In the genomic region with DNA sequence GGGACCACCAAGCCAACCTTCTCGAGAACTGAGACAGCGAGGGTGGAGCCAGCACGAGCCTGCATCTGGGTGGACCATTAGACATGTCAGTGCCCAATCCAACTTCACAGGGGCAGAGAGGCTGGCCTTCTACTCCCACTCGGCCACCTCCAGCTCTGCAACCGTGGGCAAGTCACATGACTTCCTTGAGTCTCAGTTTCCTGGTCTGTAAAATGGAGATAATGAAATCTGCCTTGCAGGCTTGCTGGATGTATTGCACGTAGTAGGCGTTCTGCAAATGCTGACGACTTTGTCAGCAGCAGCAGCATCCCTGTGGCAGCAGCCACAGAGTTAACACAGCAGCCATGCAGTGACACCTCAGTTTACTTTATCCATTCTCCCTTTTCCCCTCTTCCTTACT, we compare ENCODE assay signal across 27 cellular contexts.
DNase-seq lines count a peak whose midpoint lies in the region; ATAC-seq, FAIRE-seq and TF ChIP-seq lines count a peak whose summit lies in the region.
"Had no signal": no experiment of that assay in that cellular context is flagged by ENCODE, and none has a peak within 500 bp of the region (broad histone marks: within the 10 kb centered on the region; RNA-seq: fewer than 3 reads in every experiment).

No MANE protein-coding gene starts in this region.

- H3K9me3 ChIP-seq in heart left ventricle, result no peaks in the 10 kb centered on the region
- H3K9me3 ChIP-seq in IMR-90 (ENCODE audit: control insufficient read depth, insufficient read depth, low read length), result no peaks in the 10 kb centered on the region
- no peaks in the 10 kb centered on the region for H3K9me3 ChIP-seq in K562 (replicated peaks; ENCODE audit: control insufficient read depth, insufficient read depth, low read depth, low read length)
- H3K9me3 ChIP-seq: BE2C; BLaER1 treated with 17β-estradiol and CSF1 and Interleukin-3, amounts not matched to agents 10 nM and 100 nM had no signal

- H3K27ac ChIP-seq in heart left ventricle, result no peak overlapping the region
- no peak overlapping the region for H3K27ac ChIP-seq in IMR-90 (ENCODE audit: insufficient read depth, low read length)
- no peak overlapping the region for H3K27ac ChIP-seq in K562 (ENCODE audit: extremely low read depth, low read depth, low read length)
- H3K27ac ChIP-seq: 22Rv1; BLaER1 treated with 17β-estradiol and CSF1 and Interleukin-3, amounts not matched to agents 10 nM and 100 nM; GM23248 had no signal

- H3K4me3 ChIP-seq in heart left ventricle (no peak overlapping the region), IMR-90 (ENCODE audit: insufficient read depth, low read depth, low read length) (no peak overlapping the region), K562 (no peak overlapping the region)
- H3K4me3 ChIP-seq: BLaER1 treated with 17β-estradiol and CSF1 and Interleukin-3, amounts not matched to agents 10 nM and 100 nM; GM12878; GM23248 had no signal

- peak overlapping the region; percentile 73; the same call in 1 of the 2 replicates for H3K4ac ChIP-seq in IMR-90 (ENCODE audit: low read depth, low read length)

- TF ChIP-seq EP300 in K562 (IDR thresholded peaks at IDR 0.05; ENCODE audit: low read length), result no peak

- 84 to 89% (median 88%) methylated on average over 5 to 8 of the region's 8 CpGs for WGBS in heart left ventricle, 4 donors
- 86% methylated on average over 4 of the region's 8 CpGs; no CpG with 5 or more reads in 1 of the 2 experiments for WGBS in IMR-90 (ENCODE audit: extremely low coverage in 2 of 2, insufficient read length in 1 of 2), 2 experiments
- WGBS in K562 (ENCODE audit: insufficient coverage, low coverage, missing lambda C conversion rate), result 36% methylated on average over 8 of the region's 8 CpGs

- intact Hi-C loops in Right ventricle myocardium inferior (cut with DNase I), result no loop called here
- intact Hi-C loops in heart left ventricle (cut with DNase I), result no loop called here
- intact Hi-C loops in IMR-90 (cut with micrococcal nuclease), result no loop called here
- intact Hi-C loops in K562 (cut with micrococcal nuclease), result no loop called here

- H3K56ac ChIP-seq in IMR-90 (ENCODE audit: extremely low read depth, insufficient read depth, low read length), result no peak overlapping the region

- ATAC-seq in Right ventricle myocardium inferior (no peak), heart left ventricle (no peak), IMR-90 (ENCODE audit: low read depth) (no peak), K562 (no peak)
- ATAC-seq: GM12878 had no signal

- no peak for TF ChIP-seq CTCF in heart left ventricle (IDR thresholded peaks at IDR 0.05)
- TF ChIP-seq CTCF in IMR-90 (conservative IDR thresholded peaks at IDR 0.05; ENCODE audit: low read depth, low read length), result no peak
- TF ChIP-seq CTCF in K562 (IDR thresholded peaks at IDR 0.05 in 2 of 3, conservative IDR thresholded peaks at IDR 0.05 in 1 of 3; ENCODE audit: insufficient read depth in 2 of 3, low read depth in 1 of 3, low read length in 3 of 3), result no peak

- H3K27me3 ChIP-seq in heart left ventricle (no peaks in the 10 kb centered on the region), IMR-90 (ENCODE audit: control insufficient read depth, insufficient read depth, low read length) (no peaks in the 10 kb centered on the region), K562 (ENCODE audit: control insufficient read depth in 2 of 2, insufficient read depth in 2 of 2, low read length in 2 of 2) (peaks cover 0 to 18% of the 10 kb centered on the region in 2 experiments; a peak in 2 of 5 replicates)
- H3K27me3 ChIP-seq: BE2C; BLaER1 treated with 17β-estradiol and CSF1 and Interleukin-3, amounts not matched to agents 10 nM and 100 nM had no signal

- FAIRE-seq in K562 (lab: Jason Lieb, UNC) (no peak), urothelium cell line (lab: Jason Lieb, UNC) (peak; percentile 50)
- FAIRE-seq: A204.1, D721Med, GM12878, GM19239, H1 had no signal

- in situ Hi-C loops in IMR-90 (cut with MboI; ENCODE audit: low sequenced_read_pairs), result no loop called here
- in situ Hi-C loops in K562 (cut with MboI), result no loop called here

- no peak overlapping the region for H3K18ac ChIP-seq in IMR-90 (ENCODE audit: low read depth, low read length)

- CTCF ChIA-PET in IMR-90 (lab: Yijun Ruan, JAX), result no interaction called here
- CTCF ChIA-PET in K562 (lab: Yijun Ruan, JAX; ENCODE audit: low intra/inter-chr PET ratio), result no interaction called here

- H3K9ac ChIP-seq in IMR-90 (ENCODE audit: low read depth, low read length), result no peak overlapping the region
- no peak overlapping the region for H3K9ac ChIP-seq in K562 (ENCODE audit: insufficient read depth in 1 of 2, low read depth in 2 of 2, low read length in 2 of 2)
- H3K9ac ChIP-seq: BLaER1 treated with 17β-estradiol and CSF1 and Interleukin-3, amounts not matched to agents 10 nM and 100 nM; GM23248 had no signal

- H3K9me1 ChIP-seq in IMR-90 (ENCODE audit: insufficient read depth, low read length) (peaks cover 55% of the 10 kb centered on the region), K562 (ENCODE audit: control insufficient read depth, insufficient read depth, low read length) (no peaks in the 10 kb centered on the region)

- H2AK9ac ChIP-seq in IMR-90 (replicated peaks; ENCODE audit: low read depth, low read length, poor library complexity), result peak overlapping the region; percentile 6

- peak overlapping the region; percentile 1 for H2BK5ac ChIP-seq in IMR-90 (ENCODE audit: low read depth, low read length, poor library complexity, severe bottlenecking)

- no peak overlapping the region for H3K23ac ChIP-seq in IMR-90 (ENCODE audit: low read depth, low read length)

- H2BK120ac ChIP-seq in IMR-90 (ENCODE audit: low read depth, low read length), result no peak overlapping the region

- TF ChIP-seq POLR2A in heart left ventricle (IDR thresholded peaks at IDR 0.05) (no peak), IMR-90 (IDR thresholded peaks at IDR 0.05; ENCODE audit: low read depth, low read length) (no peak), K562 (conservative IDR thresholded peaks at IDR 0.05) (no peak)

- DNase-seq in Right ventricle myocardium inferior (ENCODE audit: missing footprints) (peak; percentile 33), heart left ventricle (no peak), IMR-90 (no peak), K562 (ENCODE audit: extremely low read depth in 1 of 4, low spot score in 3 of 4) (no peak), urothelium cell line (ENCODE audit: low spot score) (no peak), SW 1271 (lab: John Stamatoyannopoulos, UW) (no peak), NCI-H2029 treated with DMSO at 0.1 percent for 48 hours (lab: John Stamatoyannopoulos, UW) (no peak)
- DNase-seq in stimulated activated CD4-positive, alpha-beta T cell treated with anti-CD3 and anti-CD28 coated beads, Interleukin-2, amount 100 ng/mL, for 24 hours, result no peak
- DNase-seq: ACHN; AML-193; BE2C; CD4-positive, alpha-beta T cell; CD8-positive, alpha-beta memory T cell; DMS 273 treated with DMSO at 0.1 percent for 48 hours; DMS79; EL; GDM1; GM23248; H7; HCEC 1CT had no signal

- no peak overlapping the region for H4K5ac ChIP-seq in IMR-90 (ENCODE audit: low read depth, low read length)

- H3K14ac ChIP-seq in IMR-90 (replicated peaks; ENCODE audit: low read depth, low read length), result 0 out of 2 replicates have a peak overlapping the region, but pooled peaks have one; percentile 19

- H4K8ac ChIP-seq in IMR-90 (ENCODE audit: low read depth in 2 of 2, low read length in 2 of 2), result peak overlapping the region in 1 of 2 experiments; percentile 29; a peak in 2 of 4 replicates

- H3K79me1 ChIP-seq in IMR-90 (ENCODE audit: low read depth in 1 of 2, low read length in 2 of 2), result peaks cover 69 to 100% of the 10 kb centered on the region in 2 experiments

- POLR2A ChIA-PET in IMR-90 (lab: Charles Lee; ENCODE audit: unreplicated experiment) (no interaction called here), K562 (lab: Yijun Ruan, JAX) (interaction anchor here (0.5 kb wide), 1 partner anchor 704 kb away, joined by 3 read pairs; no protein-coding TSS in a partner anchor)

- peaks cover 0 to 5% (median 0%) of the 10 kb centered on the region in 12 donors for H3K4me1 ChIP-seq in heart left ventricle
- H3K4me1 ChIP-seq in IMR-90 (ENCODE audit: control insufficient read depth, insufficient read depth, low read length), result peaks cover 27% of the 10 kb centered on the region
- H3K4me1 ChIP-seq in K562 (replicated peaks in 1 of 2; ENCODE audit: control insufficient read depth in 2 of 2, insufficient read depth in 2 of 2, low read length in 2 of 2), result peaks cover 16 to 24% of the 10 kb centered on the region in 2 experiments

- H3K4me2 ChIP-seq in IMR-90 (ENCODE audit: low read depth, low read length) (no peak overlapping the region), K562 (ENCODE audit: insufficient read depth, low read length) (no peak overlapping the region)
- H3K4me2 ChIP-seq: BLaER1 treated with 17β-estradiol and CSF1 and Interleukin-3, amounts not matched to agents 10 nM and 100 nM had no signal

- no peaks in the 10 kb centered on the region for H3K79me2 ChIP-seq in K562 (ENCODE audit: control insufficient read depth, insufficient read depth, low read length)

- H4K20me1 ChIP-seq in IMR-90 (ENCODE audit: insufficient read depth, low read length) (peaks cover 39% of the 10 kb centered on the region), K562 (replicated peaks; ENCODE audit: control insufficient read depth, insufficient read depth, low read length) (no peaks in the 10 kb centered on the region; the same call in 1 of the 2 replicates)

- H3K36me3 ChIP-seq in heart left ventricle (no peaks in the 10 kb centered on the region), IMR-90 (ENCODE audit: control insufficient read depth, insufficient read depth, low read length) (peaks cover 14% of the 10 kb centered on the region), K562 (ENCODE audit: control insufficient read depth, insufficient read depth, low read length) (no peaks in the 10 kb centered on the region; the same call in 2 of the 3 replicates)
- H3K36me3 ChIP-seq: BE2C; BLaER1 treated with 17β-estradiol and CSF1 and Interleukin-3, amounts not matched to agents 10 nM and 100 nM had no signal

- H2BK15ac ChIP-seq in IMR-90 (ENCODE audit: low read depth, low read length), result no peak overlapping the region

- TF ChIP-seq RAD21 in IMR-90 (IDR thresholded peaks at IDR 0.05; ENCODE audit: low read length), result no peak
- TF ChIP-seq RAD21 in K562 (CRISPR knock-in tag; conservative IDR thresholded peaks at IDR 0.05 in 1 of 2, IDR thresholded peaks at IDR 0.05 in 1 of 2), result no peak

- H4K91ac ChIP-seq in IMR-90 (ENCODE audit: insufficient read depth, low read depth, low read length), result no peak overlapping the region

- dilution Hi-C loops in IMR-90 (cut with HindIII; ENCODE audit: low sequenced_read_pairs, unreplicated experiment), result no loop called here

- H2BK20ac ChIP-seq in IMR-90 (ENCODE audit: low read depth, low read length), result no peak overlapping the region

- BruUV-seq in IMR-90 (replicated peaks; lab: Mats Ljungman, UMichigan) (no TSS peak), K562 (replicated peaks; lab: Mats Ljungman, UMichigan) (no TSS peak)

- H2AFZ ChIP-seq in IMR-90 (replicated peaks; ENCODE audit: low read length, poor library complexity), result no peak overlapping the region
- H2AFZ ChIP-seq in K562 (ENCODE audit: low read depth, low read length), result no peak overlapping the region
- H2AFZ ChIP-seq: GM23248 had no signal

- no peak overlapping the region for H2AK5ac ChIP-seq in IMR-90 (ENCODE audit: low read depth, low read length)

TF ChIP-seq in IMR-90, 13 proteins besides CTCF, POLR2A, EP300 and RAD21 (continues in another document):
- TF ChIP-seq SMC3 (IDR thresholded peaks at IDR 0.05; ENCODE audit: low read depth, low read length), result no peak

TF ChIP-seq in K562, 482 proteins besides CTCF, POLR2A, EP300 and RAD21 (continues in another document):
- peak; percentile 76 for TF ChIP-seq RBM25 (IDR thresholded peaks at IDR 0.05; ENCODE audit: low read depth, low read length, severe bottlenecking)
